Comparison of ENCODE assay signal across 8 cellular contexts in the genomic region with DNA sequence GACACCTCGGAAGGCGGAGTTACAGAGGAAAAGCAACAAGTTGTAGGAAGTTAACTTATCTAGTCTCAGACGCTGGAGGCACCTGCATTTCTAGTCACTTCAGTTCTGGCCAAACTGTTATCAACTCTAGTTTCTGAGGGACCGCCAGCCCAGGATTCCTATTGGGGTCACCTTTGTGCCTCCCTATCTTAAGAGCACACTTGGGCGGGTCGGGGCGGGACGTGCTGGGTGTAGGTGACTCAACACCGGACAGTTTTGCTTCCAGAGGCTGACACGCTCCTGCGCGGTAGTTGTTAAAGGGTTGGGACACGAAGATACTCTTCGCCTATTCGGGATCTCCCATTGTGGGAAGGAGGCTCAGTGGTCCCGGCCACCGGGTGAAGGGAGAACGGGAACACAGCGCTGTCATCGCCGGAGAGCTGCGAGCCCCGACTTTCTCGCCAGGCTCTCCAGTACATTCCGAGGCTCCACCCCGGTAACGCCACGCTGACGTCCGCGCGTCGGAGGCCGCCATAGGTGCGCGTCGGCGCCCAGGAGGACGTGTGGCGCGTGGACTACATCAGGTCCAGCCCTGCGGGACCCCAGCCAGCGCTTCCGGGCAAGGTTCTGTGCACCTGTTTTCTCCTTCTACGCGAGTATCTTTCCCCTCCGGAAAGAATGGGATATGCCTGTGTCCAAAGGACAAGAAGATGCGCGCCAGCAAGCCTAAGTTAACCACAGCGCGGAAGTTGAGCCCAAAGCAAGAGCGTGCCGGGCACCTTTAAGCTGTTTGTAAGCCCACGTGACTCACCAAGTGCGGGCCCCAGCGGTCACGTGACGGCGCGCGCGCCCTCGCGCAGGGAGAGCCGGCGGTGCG. TPM values are rescaled to one million over a fixed set of nuclear protein-coding genes. Genes with fewer than 3 reads are reported as not detected.
DNase-seq lines count a peak whose midpoint lies in the region; ATAC-seq, FAIRE-seq and TF ChIP-seq lines count a peak whose summit lies in the region.

A gene (plus strand): TSS at position 842 of the 856 bp plus-strand sequence. CDS start 35,016 bp downstream, outside the sequence.

- POLR2A ChIA-PET in Caco-2 (lab: Charles Lee): interaction anchor here (0.6 to 3.8 kb wide), 9 partner anchors 23 to 214 kb away, joined by 3 to 37 read pairs (median 5); no protein-coding TSS in a partner anchor

- FAIRE-seq in HTR-8/SVneo (lab: Jason Lieb, UNC): peak; percentile 66
- FAIRE-seq in endometrium (lab: Jason Lieb, UNC): peak; percentile 23

- H3K4me3 ChIP-seq in Caco-2 (ENCODE audit: low read depth, low read length): peak within 1 kb of the TSS; percentile 94
- peak within 1 kb of the TSS; percentile 80 for H3K4me3 ChIP-seq in NT2/D1 (ENCODE audit: insufficient read length, low read depth)

- TF ChIP-seq CTCF in Caco-2 (IDR thresholded peaks at IDR 0.05; ENCODE audit: insufficient read depth in 1 of 2, low read depth in 1 of 2, low read length in 1 of 2, severe bottlenecking in 1 of 2, unreplicated experiment in 1 of 2) (no peak), mesothelial cell of epicardium (IDR thresholded peaks at IDR 0.05; ENCODE audit: unreplicated experiment) (no peak)

- H3K9me3 ChIP-seq in Caco-2 (no peaks in the 10 kb centered on the region), NT2/D1 (ENCODE audit: insufficient read depth, low read length) (no peaks in the 10 kb centered on the region)

- DNase-seq in Caco-2 (peak; percentile 94 to 95), HTR-8/SVneo (ENCODE audit: insufficient read length, low spot score) (peak; percentile 98), NT2/D1 (ENCODE audit: low read depth, low spot score) (peak; percentile 93), mesothelial cell of epicardium (ENCODE audit: low spot score in 2 of 2, unreplicated experiment in 2 of 2) (peak; percentile 81 to 96)
- peak; percentile 96 for DNase-seq in activated CD8-positive, alpha-beta memory T cell treated with anti-CD3 and anti-CD28 coated beads, Interleukin-2, amount 50 U/mL, for 48 hours
- peak; percentile 86 to 89 for DNase-seq in stimulated activated CD8-positive, alpha-beta memory T cell treated with anti-CD3 and anti-CD28 coated beads, Interleukin-15, amount 100 ng/mL, for 4 hours (ENCODE audit: low read depth in 2 of 2)

- H3K27me3 Mint-ChIP-seq in Caco-2 (ENCODE audit: insufficient read depth, unreplicated experiment) (no peaks in the 10 kb centered on the region), mesothelial cell of epicardium (ENCODE audit: low read depth) (no peaks in the 10 kb centered on the region)

- H3K36me3 Mint-ChIP-seq in Caco-2 (ENCODE audit: insufficient read depth, unreplicated experiment): peaks cover 19% of the 10 kb centered on the region
- no peaks in the 10 kb centered on the region for H3K36me3 Mint-ChIP-seq in mesothelial cell of epicardium

- H3K27me3 ChIP-seq in Caco-2 (replicated peaks; ENCODE audit: control insufficient read depth, insufficient read depth, low read length) (no peaks in the 10 kb centered on the region), NT2/D1 (ENCODE audit: insufficient read depth, insufficient read length) (no peaks in the 10 kb centered on the region)

- TSS peak; percentile 92 for BruUV-seq in Caco-2 (replicated peaks; lab: Mats Ljungman, UMichigan)

- no peaks in the 10 kb centered on the region for H3K4me1 Mint-ChIP-seq in Caco-2 (ENCODE audit: low read depth, unreplicated experiment)
- H3K4me1 Mint-ChIP-seq in mesothelial cell of epicardium: peaks cover 8% of the 10 kb centered on the region

- CTCF ChIA-PET in Caco-2 (lab: Charles Lee): interaction anchor here (0.7 kb wide), 2 partner anchors 18 to 32 kb away, joined by 3 to 5 read pairs; no protein-coding TSS in a partner anchor

- no peaks in the 10 kb centered on the region for H3K36me3 ChIP-seq in Caco-2 (ENCODE audit: control insufficient read depth, insufficient read depth, low read length)
- no peaks in the 10 kb centered on the region for H3K36me3 ChIP-seq in NT2/D1 (ENCODE audit: insufficient read depth, insufficient read length, low read length)

- H3K4me3 Mint-ChIP-seq in Caco-2 (ENCODE audit: unreplicated experiment) (peak within 1 kb of the TSS; percentile 97), mesothelial cell of epicardium (peak within 1 kb of the TSS; percentile 86)

- peak within 1 kb of the TSS; percentile 99 for H3K27ac Mint-ChIP-seq in Caco-2 (ENCODE audit: unreplicated experiment)
- H3K27ac Mint-ChIP-seq in mesothelial cell of epicardium: peak within 1 kb of the TSS; percentile 99

- H3K9me3 Mint-ChIP-seq in Caco-2 (ENCODE audit: unreplicated experiment) (no peaks in the 10 kb centered on the region), mesothelial cell of epicardium (no peaks in the 10 kb centered on the region)

- H3K4me1 ChIP-seq in Caco-2: peaks cover 15% of the 10 kb centered on the region
- H3K4me1 ChIP-seq in NT2/D1 (ENCODE audit: insufficient read depth, insufficient read length): peaks cover 4% of the 10 kb centered on the region

- intact Hi-C loops in Caco-2 (cut with micrococcal nuclease; ENCODE audit: unreplicated experiment): loop anchor here (2.0 kb wide), 1 partner anchor 31 kb away; no protein-coding TSS in a partner anchor

- H3K9ac ChIP-seq in NT2/D1 (ENCODE audit: insufficient read length, low read depth): peak within 1 kb of the TSS; percentile 83

- ATAC-seq in GM21381 (IDR thresholded peaks at IDR 0.05; ENCODE audit: unreplicated experiment): peak; percentile 77

RNA-seq across cellular contexts. Expression of the gene that starts here (rescaled TPM):
- total RNA-seq in Caco-2 (2022): 40.3 and 41.0 TPM in 2 replicates
- total RNA-seq in mesothelial cell of epicardium: 25.4 to 26.8 TPM (median 25.7 TPM) in 3 replicates

Comparison
In these comparisons a context has a peak if more than half of its experiments do, and no peak if none do; other contexts are left out.
1. Peak in every context shown above with its lines: DNase-seq, ATAC-seq and H3K4me3 ChIP-seq.